In genomic region chr15:40046721-40047412, GRCh38 we compare ENCODE assay signal across 1 cellular context.
TF ChIP-seq lines count a peak whose summit lies in the region.

No MANE protein-coding gene starts in this region.

TF ChIP-seq in GM12878, 131 proteins besides CTCF, POLR2A, EP300 and RAD21 (continued from another document):
- no peak for TF ChIP-seq CUX1 (IDR thresholded peaks at IDR 0.05; ENCODE audit: insufficient replicate concordance, low read depth, low read length)
- TF ChIP-seq SREBF2 (IDR thresholded peaks at IDR 0.05; ENCODE audit: low read length), result no peak
- TF ChIP-seq SMAD5 (IDR thresholded peaks at IDR 0.05; ENCODE audit: low read depth), result no peak
- no peak for TF ChIP-seq CEBPB (IDR thresholded peaks at IDR 0.05; ENCODE audit: borderline replicate concordance in 1 of 2, low read depth in 2 of 2, low read length in 2 of 2)
- TF ChIP-seq ETV6 (conservative IDR thresholded peaks at IDR 0.05 in 1 of 2, IDR thresholded peaks at IDR 0.05 in 1 of 2; ENCODE audit: borderline replicate concordance in 1 of 2, low read depth in 1 of 2), result peak in 1 of 2 experiments; percentile 58; a peak in 1 of 4 replicates
- no peak for TF ChIP-seq ZBTB40 (IDR thresholded peaks at IDR 0.05; ENCODE audit: borderline replicate concordance)
- TF ChIP-seq, protein P1, sequence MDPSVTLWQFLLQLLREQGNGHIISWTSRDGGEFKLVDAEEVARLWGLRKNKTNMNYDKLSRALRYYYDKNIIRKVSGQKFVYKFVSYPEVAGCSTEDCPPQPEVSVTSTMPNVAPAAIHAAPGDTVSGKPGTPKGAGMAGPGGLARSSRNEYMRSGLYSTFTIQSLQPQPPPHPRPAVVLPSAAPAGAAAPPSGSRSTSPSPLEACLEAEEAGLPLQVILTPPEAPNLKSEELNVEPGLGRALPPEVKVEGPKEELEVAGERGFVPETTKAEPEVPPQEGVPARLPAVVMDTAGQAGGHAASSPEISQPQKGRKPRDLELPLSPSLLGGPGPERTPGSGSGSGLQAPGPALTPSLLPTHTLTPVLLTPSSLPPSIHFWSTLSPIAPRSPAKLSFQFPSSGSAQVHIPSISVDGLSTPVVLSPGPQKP (IDR thresholded peaks at IDR 0.05; ENCODE audit: low read depth, low read length), result no peak
- no peak for TF ChIP-seq IRF4 (IDR thresholded peaks at IDR 0.05; ENCODE audit: low read depth, low read length)
- TF ChIP-seq ZBED1 (IDR thresholded peaks at IDR 0.05; ENCODE audit: borderline replicate concordance), result no peak
- TF ChIP-seq, protein P2, sequence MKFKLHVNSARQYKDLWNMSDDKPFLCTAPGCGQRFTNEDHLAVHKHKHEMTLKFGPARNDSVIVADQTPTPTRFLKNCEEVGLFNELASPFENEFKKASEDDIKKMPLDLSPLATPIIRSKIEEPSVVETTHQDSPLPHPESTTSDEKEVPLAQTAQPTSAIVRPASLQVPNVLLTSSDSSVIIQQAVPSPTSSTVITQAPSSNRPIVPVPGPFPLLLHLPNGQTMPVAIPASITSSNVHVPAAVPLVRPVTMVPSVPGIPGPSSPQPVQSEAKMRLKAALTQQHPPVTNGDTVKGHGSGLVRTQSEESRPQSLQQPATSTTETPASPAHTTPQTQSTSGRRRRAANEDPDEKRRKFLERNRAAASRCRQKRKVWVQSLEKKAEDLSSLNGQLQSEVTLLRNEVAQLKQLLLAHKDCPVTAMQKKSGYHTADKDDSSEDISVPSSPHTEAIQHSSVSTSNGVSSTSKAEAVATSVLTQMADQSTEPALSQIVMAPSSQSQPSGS (IDR thresholded peaks at IDR 0.05; ENCODE audit: low read length), result no peak
- no peak for TF ChIP-seq MYB (IDR thresholded peaks at IDR 0.05; ENCODE audit: borderline replicate concordance, low read depth, low read length)
- TF ChIP-seq, protein P3, sequence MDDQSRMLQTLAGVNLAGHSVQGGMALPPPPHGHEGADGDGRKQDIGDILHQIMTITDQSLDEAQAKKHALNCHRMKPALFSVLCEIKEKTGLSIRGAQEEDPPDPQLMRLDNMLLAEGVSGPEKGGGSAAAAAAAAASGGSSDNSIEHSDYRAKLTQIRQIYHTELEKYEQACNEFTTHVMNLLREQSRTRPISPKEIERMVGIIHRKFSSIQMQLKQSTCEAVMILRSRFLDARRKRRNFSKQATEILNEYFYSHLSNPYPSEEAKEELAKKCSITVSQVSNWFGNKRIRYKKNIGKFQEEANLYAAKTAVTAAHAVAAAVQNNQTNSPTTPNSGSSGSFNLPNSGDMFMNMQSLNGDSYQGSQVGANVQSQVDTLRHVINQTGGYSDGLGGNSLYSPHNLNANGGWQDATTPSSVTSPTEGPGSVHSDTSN (IDR thresholded peaks at IDR 0.05; ENCODE audit: insufficient replicate concordance, low read depth, low read length), result peak; percentile 49
- no peak for TF ChIP-seq ZZZ3 (IDR thresholded peaks at IDR 0.05; ENCODE audit: control insufficient read depth, insufficient read length, low read depth)
- no peak for TF ChIP-seq YY1 (IDR thresholded peaks at IDR 0.05; ENCODE audit: low read depth, low read length)
- TF ChIP-seq TBL1XR1 (IDR thresholded peaks at IDR 0.05; ENCODE audit: low read depth, low read length), result no peak
- TF ChIP-seq STAT1 (conservative IDR thresholded peaks at IDR 0.05), result no peak
- TF ChIP-seq BHLHE40 (IDR thresholded peaks at IDR 0.05; ENCODE audit: borderline replicate concordance in 1 of 2, low read depth in 2 of 2, low read length in 1 of 2), result no peak
- TF ChIP-seq KDM1A (IDR thresholded peaks at IDR 0.05; ENCODE audit: borderline replicate concordance), result no peak
- TF ChIP-seq, protein P4, sequence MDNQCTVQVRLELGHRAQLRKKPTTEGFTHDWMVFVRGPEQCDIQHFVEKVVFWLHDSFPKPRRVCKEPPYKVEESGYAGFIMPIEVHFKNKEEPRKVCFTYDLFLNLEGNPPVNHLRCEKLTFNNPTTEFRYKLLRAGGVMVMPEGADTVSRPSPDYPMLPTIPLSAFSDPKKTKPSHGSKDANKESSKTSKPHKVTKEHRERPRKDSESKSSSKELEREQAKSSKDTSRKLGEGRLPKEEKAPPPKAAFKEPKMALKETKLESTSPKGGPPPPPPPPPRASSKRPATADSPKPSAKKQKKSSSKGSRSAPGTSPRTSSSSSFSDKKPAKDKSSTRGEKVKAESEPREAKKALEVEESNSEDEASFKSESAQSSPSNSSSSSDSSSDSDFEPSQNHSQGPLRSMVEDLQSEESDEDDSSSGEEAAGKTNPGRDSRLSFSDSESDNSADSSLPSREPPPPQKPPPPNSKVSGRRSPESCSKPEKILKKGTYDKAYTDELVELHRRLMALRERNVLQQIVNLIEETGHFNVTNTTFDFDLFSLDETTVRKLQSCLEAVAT (IDR thresholded peaks at IDR 0.05), result no peak
- TF ChIP-seq, protein P5, sequence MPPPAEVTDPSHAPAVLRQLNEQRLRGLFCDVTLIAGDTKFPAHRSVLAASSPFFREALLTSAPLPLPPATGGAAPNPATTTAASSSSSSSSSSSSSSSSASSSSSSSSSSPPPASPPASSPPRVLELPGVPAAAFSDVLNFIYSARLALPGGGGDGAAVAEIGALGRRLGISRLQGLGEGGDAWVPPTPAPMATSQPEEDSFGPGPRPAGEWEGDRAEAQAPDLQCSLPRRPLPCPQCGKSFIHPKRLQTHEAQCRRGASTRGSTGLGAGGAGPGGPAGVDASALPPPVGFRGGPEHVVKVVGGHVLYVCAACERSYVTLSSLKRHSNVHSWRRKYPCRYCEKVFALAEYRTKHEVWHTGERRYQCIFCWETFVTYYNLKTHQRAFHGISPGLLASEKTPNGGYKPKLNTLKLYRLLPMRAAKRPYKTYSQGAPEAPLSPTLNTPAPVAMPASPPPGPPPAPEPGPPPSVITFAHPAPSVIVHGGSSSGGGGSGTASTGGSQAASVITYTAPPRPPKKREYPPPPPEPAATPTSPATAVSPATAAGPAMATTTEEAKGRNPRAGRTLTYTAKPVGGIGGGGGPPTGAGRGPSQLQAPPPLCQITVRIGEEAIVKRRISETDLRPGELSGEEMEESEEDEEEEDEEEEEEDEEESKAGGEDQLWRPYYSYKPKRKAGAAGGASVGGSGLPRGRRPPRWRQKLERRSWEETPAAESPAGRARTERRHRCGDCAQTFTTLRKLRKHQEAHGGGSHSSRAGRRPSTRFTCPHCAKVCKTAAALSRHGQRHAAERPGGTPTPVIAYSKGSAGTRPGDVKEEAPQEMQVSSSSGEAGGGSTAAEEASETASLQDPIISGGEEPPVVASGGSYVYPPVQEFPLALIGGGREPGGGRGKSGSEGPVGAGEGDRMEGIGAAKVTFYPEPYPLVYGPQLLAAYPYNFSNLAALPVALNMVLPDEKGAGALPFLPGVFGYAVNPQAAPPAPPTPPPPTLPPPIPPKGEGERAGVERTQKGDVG (CRISPR knock-in tag; IDR thresholded peaks at IDR 0.05), result no peak
- TF ChIP-seq, protein P6, sequence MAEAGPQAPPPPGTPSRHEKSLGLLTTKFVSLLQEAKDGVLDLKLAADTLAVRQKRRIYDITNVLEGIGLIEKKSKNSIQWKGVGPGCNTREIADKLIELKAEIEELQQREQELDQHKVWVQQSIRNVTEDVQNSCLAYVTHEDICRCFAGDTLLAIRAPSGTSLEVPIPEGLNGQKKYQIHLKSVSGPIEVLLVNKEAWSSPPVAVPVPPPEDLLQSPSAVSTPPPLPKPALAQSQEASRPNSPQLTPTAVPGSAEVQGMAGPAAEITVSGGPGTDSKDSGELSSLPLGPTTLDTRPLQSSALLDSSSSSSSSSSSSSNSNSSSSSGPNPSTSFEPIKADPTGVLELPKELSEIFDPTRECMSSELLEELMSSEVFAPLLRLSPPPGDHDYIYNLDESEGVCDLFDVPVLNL (IDR thresholded peaks at IDR 0.05; ENCODE audit: low read depth, low read length), result no peak
- no peak for TF ChIP-seq RAD51 (IDR thresholded peaks at IDR 0.05)
